Comparison of ENCODE assay signal across 1 cellular context in genomic region chr16:3189869-3190268, GRCh38.
TF ChIP-seq lines count a peak whose summit lies in the region.

No MANE protein-coding gene starts in this region.

TF ChIP-seq in IMR-90, 13 proteins besides CTCF, POLR2A, EP300 and RAD21 (continued from another document):
- TF ChIP-seq USF2 (IDR thresholded peaks at IDR 0.05; ENCODE audit: low read depth, low read length) (no peak), MXI1 (IDR thresholded peaks at IDR 0.05; ENCODE audit: borderline replicate concordance, low read depth, low read length) (no peak), NFE2L2 (IDR thresholded peaks at IDR 0.05; ENCODE audit: low read depth, low read length) (no peak)
